1 cellular context compared by ENCODE assay signal in genomic region chr19:18519962-18520847, GRCh38.
A peak's percentile ranks its signal among the peaks of the same experiment; 100 is the strongest.
TF ChIP-seq lines count a peak whose summit lies in the region.

No MANE protein-coding gene starts in this region.

TF ChIP-seq in HepG2, 621 proteins besides CTCF, POLR2A, EP300 and RAD21 (continued from another document and continues in another):
- TF ChIP-seq UBTF (CRISPR knock-in tag; IDR thresholded peaks at IDR 0.05) = peak; percentile 45; the same call in 1 of the 2 replicates
- TF ChIP-seq MED13 (CRISPR knock-in tag; IDR thresholded peaks at IDR 0.05) = no peak
- no peak for TF ChIP-seq AFF4 (CRISPR knock-in tag; IDR thresholded peaks at IDR 0.05)
- no peak for TF ChIP-seq MZF1 (CRISPR knock-in tag; IDR thresholded peaks at IDR 0.05; ENCODE audit: borderline replicate concordance)
- peak; percentile 55 for TF ChIP-seq TFE3 (CRISPR knock-in tag; IDR thresholded peaks at IDR 0.05)
- no peak for TF ChIP-seq TOPORS (CRISPR knock-in tag; IDR thresholded peaks at IDR 0.05)
- no peak for TF ChIP-seq DZIP1 (CRISPR knock-in tag; IDR thresholded peaks at IDR 0.05)
- TF ChIP-seq ZFAT (CRISPR knock-in tag; conservative IDR thresholded peaks at IDR 0.05) = no peak
- no peak for TF ChIP-seq ZNF83 (CRISPR knock-in tag; IDR thresholded peaks at IDR 0.05; ENCODE audit: borderline replicate concordance)
- peak; percentile 93 for TF ChIP-seq SP5 (CRISPR knock-in tag; IDR thresholded peaks at IDR 0.05; ENCODE audit: borderline replicate concordance, low read depth)
- no peak for TF ChIP-seq ZNF225 (CRISPR knock-in tag; IDR thresholded peaks at IDR 0.05)
- TF ChIP-seq ZMYM4 (CRISPR knock-in tag; IDR thresholded peaks at IDR 0.05) = no peak; the same call in 1 of the 2 replicates
- TF ChIP-seq REPIN1 (CRISPR knock-in tag; IDR thresholded peaks at IDR 0.05; ENCODE audit: borderline replicate concordance, low read depth) = peak; percentile 53; the same call in 1 of the 2 replicates
- no peak for TF ChIP-seq IKZF1 (IDR thresholded peaks at IDR 0.05)
- no peak for TF ChIP-seq ZNF629 (CRISPR knock-in tag; conservative IDR thresholded peaks at IDR 0.05)
- TF ChIP-seq ZFP62 (CRISPR knock-in tag; IDR thresholded peaks at IDR 0.05) = no peak
- TF ChIP-seq NFE2 (CRISPR knock-in tag; IDR thresholded peaks at IDR 0.05) = no peak
- no peak for TF ChIP-seq DBP (CRISPR knock-in tag; IDR thresholded peaks at IDR 0.05; ENCODE audit: not compliant biosample characterization)
- no peak for TF ChIP-seq ZBTB46 (CRISPR knock-in tag; IDR thresholded peaks at IDR 0.05; ENCODE audit: borderline replicate concordance)
- TF ChIP-seq NFKBIZ (CRISPR knock-in tag; IDR thresholded peaks at IDR 0.05) = no peak
- peak; percentile 63 for TF ChIP-seq POLR2G (IDR thresholded peaks at IDR 0.05; ENCODE audit: low read depth, low read length)
- no peak for TF ChIP-seq FOXA3 (CRISPR knock-in tag; IDR thresholded peaks at IDR 0.05)
- TF ChIP-seq ZNF432 (CRISPR knock-in tag; IDR thresholded peaks at IDR 0.05; ENCODE audit: borderline replicate concordance) = no peak
- TF ChIP-seq ZNF253 (CRISPR knock-in tag; IDR thresholded peaks at IDR 0.05; ENCODE audit: borderline replicate concordance) = no peak
- peak; percentile 60; the same call in 1 of the 2 replicates for TF ChIP-seq ZNF205 (CRISPR knock-in tag; IDR thresholded peaks at IDR 0.05)
- peak; percentile 64 for TF ChIP-seq SKI (IDR thresholded peaks at IDR 0.05; ENCODE audit: partially characterized antibody)
- no peak for TF ChIP-seq SKIL (CRISPR knock-in tag; IDR thresholded peaks at IDR 0.05; ENCODE audit: borderline replicate concordance)
- TF ChIP-seq TBX3 (IDR thresholded peaks at IDR 0.05; ENCODE audit: borderline replicate concordance) = no peak; the same call in 1 of the 2 replicates
- no peak for TF ChIP-seq ZNF460 (CRISPR knock-in tag; IDR thresholded peaks at IDR 0.05; ENCODE audit: borderline replicate concordance)
- no peak for TF ChIP-seq ZKSCAN5 (CRISPR knock-in tag; IDR thresholded peaks at IDR 0.05)
- TF ChIP-seq DR1 (CRISPR knock-in tag; IDR thresholded peaks at IDR 0.05) = no peak; the same call in 1 of the 2 replicates
- TF ChIP-seq SMAD9 (CRISPR knock-in tag; IDR thresholded peaks at IDR 0.05) = no peak
- TF ChIP-seq KLF15 (CRISPR knock-in tag; IDR thresholded peaks at IDR 0.05; ENCODE audit: borderline replicate concordance) = no peak
- no peak for TF ChIP-seq RFX1 (IDR thresholded peaks at IDR 0.05)
- peak; percentile 68 for TF ChIP-seq KAT8 (CRISPR knock-in tag; IDR thresholded peaks at IDR 0.05)
- TF ChIP-seq MEIS1 (CRISPR knock-in tag; IDR thresholded peaks at IDR 0.05; ENCODE audit: borderline replicate concordance) = no peak; the same call in 1 of the 2 replicates
- no peak for TF ChIP-seq PCBP2 (optimal IDR thresholded peaks at IDR 0.05; ENCODE audit: low read depth, low read length, poor library complexity, severe bottlenecking)
- 0 out of 2 replicates have a peak, but pooled peaks have one; percentile 20 for TF ChIP-seq PITX1 (CRISPR knock-in tag; IDR thresholded peaks at IDR 0.05)
- TF ChIP-seq MLX (CRISPR knock-in tag; IDR thresholded peaks at IDR 0.05) = peak; percentile 59; the same call in 1 of the 2 replicates
